Comparison of ENCODE assay signal across 11 cellular contexts in the genomic region with DNA sequence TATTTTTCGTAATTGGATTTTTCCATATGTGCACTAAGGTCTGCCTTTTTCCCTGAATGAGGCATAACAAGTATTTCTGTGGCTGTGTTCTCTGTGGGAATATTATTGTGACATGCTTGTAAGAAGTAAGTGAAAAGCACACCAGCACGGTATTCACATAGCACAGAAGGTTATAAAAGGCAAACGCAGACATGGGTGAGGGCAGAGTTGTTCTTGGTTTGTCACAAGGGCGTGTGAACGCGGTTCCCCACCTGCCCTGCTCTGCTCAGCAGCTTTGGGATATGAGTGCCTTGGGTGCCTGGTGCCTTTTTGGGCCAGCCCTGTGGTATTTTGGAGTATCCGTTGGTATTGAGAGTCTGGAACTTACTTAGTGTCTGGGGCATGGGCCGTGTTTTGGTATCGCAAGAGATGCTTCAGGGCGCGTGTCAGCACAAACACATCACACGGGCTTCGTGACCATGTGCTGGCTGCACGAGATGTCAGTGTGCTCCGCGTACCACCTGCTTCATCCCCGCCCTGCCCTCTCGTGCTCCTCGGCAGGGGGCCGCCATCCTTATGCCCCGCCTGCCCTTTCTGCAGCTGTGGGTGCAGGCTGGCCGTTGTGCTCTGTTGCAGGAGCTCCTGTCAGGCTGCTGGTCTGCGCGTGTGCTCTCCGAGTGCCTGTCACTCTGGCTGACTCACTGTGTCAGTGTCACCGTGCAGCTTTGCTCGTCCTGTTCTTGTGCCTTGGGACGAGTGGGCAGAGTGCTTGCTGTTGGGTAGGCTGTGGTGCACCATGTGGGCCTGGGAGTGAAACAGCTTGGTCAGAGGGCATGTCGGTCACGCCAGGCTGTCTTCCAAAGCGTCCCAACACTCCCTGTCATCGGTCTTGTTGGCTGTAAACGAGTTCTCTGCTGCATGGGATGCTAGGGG. TPM values are rescaled to one million over a fixed set of nuclear protein-coding genes. Genes with fewer than 3 reads are reported as not detected.
DNase-seq lines count a peak whose midpoint lies in the region; ATAC-seq and TF ChIP-seq lines count a peak whose summit lies in the region.
"Had no signal": no experiment of that assay in that cellular context is flagged by ENCODE, and none has a peak within 500 bp of the region (broad histone marks: within the 10 kb centered on the region; RNA-seq: fewer than 3 reads in every experiment).

No MANE protein-coding gene starts in this region.

- peak overlapping the region; percentile 0 to 45 for H3K27ac ChIP-seq in lung (ENCODE audit: low read depth in 1 of 2, low read length in 1 of 2)
- peak overlapping the region; percentile 45 to 90 for H3K27ac ChIP-seq in tibial artery

- H3K9me3 Mint-ChIP-seq in activated naive CD4-positive, alpha-beta T cell treated with anti-CD3 and anti-CD28 coated beads, Interleukin-2, amount 50 U/mL, for 24 hours = no peaks in the 10 kb centered on the region
- H3K9me3 Mint-ChIP-seq in chondrocyte (ENCODE audit: low read depth) = no peaks in the 10 kb centered on the region

- peaks cover 86% of the 10 kb centered on the region for H3K4me1 Mint-ChIP-seq in activated naive CD4-positive, alpha-beta T cell treated with anti-CD3 and anti-CD28 coated beads, Interleukin-2, amount 50 U/mL, for 24 hours
- peaks cover 83% of the 10 kb centered on the region for H3K4me1 Mint-ChIP-seq in chondrocyte (ENCODE audit: low read depth)

- peaks cover 3% of the 10 kb centered on the region for H3K36me3 Mint-ChIP-seq in activated naive CD4-positive, alpha-beta T cell treated with anti-CD3 and anti-CD28 coated beads, Interleukin-2, amount 50 U/mL, for 24 hours
- peaks cover 7% of the 10 kb centered on the region for H3K36me3 Mint-ChIP-seq in chondrocyte (ENCODE audit: low read depth)

- TF ChIP-seq CTCF in chondrocyte (IDR thresholded peaks at IDR 0.05) (no peak), lung (IDR thresholded peaks at IDR 0.05; ENCODE audit: control extremely low read depth, extremely low read depth) (no peak), tibial artery (IDR thresholded peaks at IDR 0.05) (no peak)

- H3K36me3 ChIP-seq in lung (ENCODE audit: control insufficient read depth in 2 of 2, insufficient read depth in 2 of 2, low read length in 2 of 2) = peaks cover 0 to 4% of the 10 kb centered on the region in 2 donors
- peaks cover 0 to 7% (median 0%) of the 10 kb centered on the region in 3 donors for H3K36me3 ChIP-seq in tibial artery

- no peaks in the 10 kb centered on the region for H3K9me3 ChIP-seq in lung (ENCODE audit: control insufficient read depth in 2 of 2, insufficient read depth in 1 of 2, low read length in 1 of 2)
- no peaks in the 10 kb centered on the region for H3K9me3 ChIP-seq in tibial artery

- H3K4me3 Mint-ChIP-seq in activated naive CD4-positive, alpha-beta T cell treated with anti-CD3 and anti-CD28 coated beads, Interleukin-2, amount 50 U/mL, for 24 hours = peak overlapping the region; percentile 34
- H3K4me3 Mint-ChIP-seq in chondrocyte (ENCODE audit: unreplicated experiment) = no peak overlapping the region

- ATAC-seq in lung (ENCODE audit: insufficient read depth, low FRiP score) (no peak), GM18909 (IDR thresholded peaks at IDR 0.05; ENCODE audit: poor library complexity, unreplicated experiment) (no peak)
- ATAC-seq: HCT116 had no signal

- intact Hi-C loops in tibial artery (cut with DNase I; ENCODE audit: low total_unique reads) = loop anchor here (5.0 kb wide), 1 partner anchor 34 kb away; no protein-coding TSS in a partner anchor

- H3K4me3 ChIP-seq in lung = no peak overlapping the region
- H3K4me3 ChIP-seq in tibial artery = no peak overlapping the region

- H3K4me1 ChIP-seq in lung (ENCODE audit: control insufficient read depth in 2 of 2, insufficient read depth in 2 of 2, low read length in 2 of 2) (peaks cover 23 to 56% of the 10 kb centered on the region in 2 donors), tibial artery (peaks cover 13 to 93% (median 83%) of the 10 kb centered on the region in 4 donors)

- H3K27me3 ChIP-seq in lung (ENCODE audit: control insufficient read depth, insufficient read depth) (no peaks in the 10 kb centered on the region), tibial artery (no peaks in the 10 kb centered on the region)

- WGBS in lung, 2 donors = 82 to 84% methylated on average over 33 of the region's 33 CpGs

- peak overlapping the region; percentile 12 for H3K27ac Mint-ChIP-seq in activated naive CD4-positive, alpha-beta T cell treated with anti-CD3 and anti-CD28 coated beads, Interleukin-2, amount 50 U/mL, for 24 hours
- peak overlapping the region; percentile 82 for H3K27ac Mint-ChIP-seq in chondrocyte (ENCODE audit: unreplicated experiment)

- DNase-seq in activated naive CD4-positive, alpha-beta T cell treated with Interleukin-2 at 50 U/mL for 16 hours = no peak
- DNase-seq in chondrocyte (ENCODE audit: low spot score) = no peak
- no peak for DNase-seq in lung (ENCODE audit: low spot score)
- DNase-seq in tibial artery = peak; percentile 29 to 75
- no peak for DNase-seq in SHP77 treated with DMSO at 0.1 percent for 48 hours (lab: John Stamatoyannopoulos, UW)
- DNase-seq in NCI-H128 (lab: John Stamatoyannopoulos, UW; ENCODE audit: unreplicated experiment) = no peak
- DNase-seq: ACHN, aorta had no signal

- no peaks in the 10 kb centered on the region for H3K27me3 Mint-ChIP-seq in activated naive CD4-positive, alpha-beta T cell treated with anti-CD3 and anti-CD28 coated beads, Interleukin-2, amount 50 U/mL, for 24 hours
- H3K27me3 Mint-ChIP-seq in chondrocyte (ENCODE audit: low read depth) = no peaks in the 10 kb centered on the region

RNA-seq across cellular contexts. Expression of a gene that starts 15.0 kb away (rescaled TPM):
- total RNA-seq in chondrocyte (112 to 135 TPM (median 116 TPM) in 3 replicates), lung (10 to 100 TPM; 47.7 to 90.7 TPM)
- polyA plus RNA-seq in lung = 10 to 100 TPM; 17.1 to 33.8 TPM

RNA-seq across cellular contexts. Expression of a gene that starts 48.5 kb away (rescaled TPM):
- total RNA-seq in chondrocyte = 48.4 to 76.1 TPM (median 69.2 TPM) in 3 replicates
- total RNA-seq in lung = 10 to 100 TPM; 16.8 to 71.6 TPM
- 10 to 100 TPM; 65.2 to 87.9 TPM for polyA plus RNA-seq in lung

Comparison
In these comparisons a context has a peak if more than half of its experiments do, and no peak if none do; other contexts are left out.
1. DNase-seq: peak in tibial artery (2 of 2); none in activated naive CD4-positive, alpha-beta T cell treated with Interleukin-2 at 50 U/mL for 16 hours (single experiment), chondrocyte (single experiment), lung (single experiment), SHP77 treated with DMSO at 0.1 percent for 48 hours (single experiment) and NCI-H128 (single experiment).